1 cellular context compared by ENCODE assay signal in the genomic region with DNA sequence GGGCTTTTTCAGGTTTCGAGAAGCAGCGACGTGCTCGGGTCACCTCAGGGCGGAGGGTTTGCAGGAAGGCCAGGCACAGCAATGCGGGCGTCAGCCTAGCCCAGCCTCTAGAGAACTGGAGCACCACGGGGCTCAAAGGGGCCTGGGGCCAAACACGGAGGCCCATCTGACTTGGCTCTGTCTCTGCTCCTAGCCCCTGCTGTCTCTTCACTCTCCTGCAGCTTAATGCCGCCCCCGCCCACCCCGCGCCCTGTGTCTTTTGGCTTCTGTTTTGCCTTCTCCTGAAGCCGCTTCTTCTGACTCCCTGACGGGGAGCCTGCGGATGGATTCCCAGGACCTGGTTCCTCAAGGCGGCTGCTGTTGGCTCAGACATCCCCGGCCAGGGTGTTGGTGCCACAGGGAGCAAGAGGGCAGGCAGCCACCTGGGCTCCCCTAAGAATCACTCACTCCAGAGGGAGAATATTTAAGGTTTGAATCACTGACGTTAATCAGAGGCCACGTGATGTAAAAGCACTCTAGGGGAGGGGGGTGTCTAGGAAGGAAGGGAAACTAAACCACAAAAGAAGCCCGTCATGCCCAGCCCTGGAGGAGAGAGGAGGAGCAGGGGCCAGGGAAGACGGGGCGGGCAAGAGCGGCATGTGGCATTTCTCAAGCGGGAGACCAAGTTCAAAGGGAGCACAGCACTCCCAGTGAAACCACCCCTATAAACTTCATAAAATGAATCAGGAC.
A peak's percentile ranks its signal among the peaks of the same experiment; 100 is the strongest.
TF ChIP-seq lines count a peak whose summit lies in the region.

No MANE protein-coding gene starts in this region.

TF ChIP-seq in IMR-90, 13 proteins besides CTCF, POLR2A, EP300 and RAD21:
- TF ChIP-seq RFX5 (IDR thresholded peaks at IDR 0.05; ENCODE audit: low read depth, low read length) (no peak), USF2 (IDR thresholded peaks at IDR 0.05; ENCODE audit: low read depth, low read length) (peak; percentile 72)
